Comparison of ENCODE assay signal across 8 cellular contexts in genomic region chr2:64766841-64767669, GRCh38.
A peak's percentile ranks its signal among the peaks of the same experiment; 100 is the strongest.
DNase-seq lines count a peak whose midpoint lies in the region; ATAC-seq, FAIRE-seq and TF ChIP-seq lines count a peak whose summit lies in the region.

No MANE protein-coding gene starts in this region.

- H2AFZ ChIP-seq in hepatocyte = peak overlapping the region; percentile 47

- peak overlapping the region; percentile 84; the same call in 1 of the 2 replicates for H3K9ac ChIP-seq in HUES64 (ENCODE audit: low read depth, low read length)

- peaks cover 47% of the 10 kb centered on the region for H3K4me1 Mint-ChIP-seq in activated CD4-positive, alpha-beta T cell treated with anti-CD3 and anti-CD28 coated beads, Interleukin-2, amount 10 ng/mL, durations not matched to agents 24 days and 14 days
- H3K4me1 Mint-ChIP-seq in activated naive CD8-positive, alpha-beta T cell (ENCODE audit: low read depth) = peaks cover 34% of the 10 kb centered on the region

- peak overlapping the region; percentile 77 for H3K4me3 ChIP-seq in HUES64 (ENCODE audit: low read length)
- H3K4me3 ChIP-seq in hepatocyte = peak overlapping the region; percentile 29

- H3K9me2 ChIP-seq in hepatocyte (replicated peaks; ENCODE audit: insufficient read depth) = no peaks in the 10 kb centered on the region

- H3K27me3 ChIP-seq in HUES64 (ENCODE audit: insufficient read depth, low read length) (peaks cover 66% of the 10 kb centered on the region), hepatocyte (no peaks in the 10 kb centered on the region)

- peak; percentile 70 for DNase-seq in activated CD4-positive, alpha-beta T cell treated with anti-CD3 and anti-CD28 coated beads, Interleukin-2, amount 10 ng/mL, durations not matched to agents 24 days and 14 days
- no peak for DNase-seq in activated CD4-positive, alpha-beta T cell treated with anti-CD3 and anti-CD28 coated beads, Interleukin-2, amount 50 U/mL, for 1 hour
- no peak for DNase-seq in hepatocyte (ENCODE audit: low spot score)
- no peak for DNase-seq in sciatic nerve (ENCODE audit: low spot score)
- no peak for DNase-seq in HTR-8/SVneo (ENCODE audit: insufficient read length, low spot score)

- TF ChIP-seq CTCF in hepatocyte (IDR thresholded peaks at IDR 0.05; ENCODE audit: poor library complexity) = no peak

- H3K27ac Mint-ChIP-seq in activated CD4-positive, alpha-beta T cell treated with anti-CD3 and anti-CD28 coated beads, Interleukin-2, amount 10 ng/mL, durations not matched to agents 24 days and 14 days = peak overlapping the region; percentile 97
- peak overlapping the region; percentile 98 for H3K27ac Mint-ChIP-seq in activated naive CD8-positive, alpha-beta T cell

- no peaks in the 10 kb centered on the region for H3K9me3 Mint-ChIP-seq in activated CD4-positive, alpha-beta T cell treated with anti-CD3 and anti-CD28 coated beads, Interleukin-2, amount 10 ng/mL, durations not matched to agents 24 days and 14 days
- H3K9me3 Mint-ChIP-seq in activated naive CD8-positive, alpha-beta T cell (ENCODE audit: low read depth) = no peaks in the 10 kb centered on the region

- H3K27me3 Mint-ChIP-seq in activated CD4-positive, alpha-beta T cell treated with anti-CD3 and anti-CD28 coated beads, Interleukin-2, amount 10 ng/mL, durations not matched to agents 24 days and 14 days = peaks cover 2% of the 10 kb centered on the region
- no peaks in the 10 kb centered on the region for H3K27me3 Mint-ChIP-seq in activated naive CD8-positive, alpha-beta T cell

- H3K79me2 ChIP-seq in hepatocyte = no peaks in the 10 kb centered on the region

- H3K36me3 ChIP-seq in HUES64 (ENCODE audit: insufficient read depth, low read length) = no peaks in the 10 kb centered on the region
- H3K36me3 ChIP-seq in hepatocyte (replicated peaks; ENCODE audit: insufficient read depth, low read depth) = no peaks in the 10 kb centered on the region

- H3K4me1 ChIP-seq in HUES64 (ENCODE audit: insufficient read depth, low read length) = peaks cover 18% of the 10 kb centered on the region
- peaks cover 30% of the 10 kb centered on the region for H3K4me1 ChIP-seq in hepatocyte (ENCODE audit: insufficient read depth)

- intact Hi-C loops in activated CD4-positive, alpha-beta T cell treated with anti-CD3 and anti-CD28 coated beads, Interleukin-2, amount 10 ng/mL, durations not matched to agents 24 days and 14 days (cut with micrococcal nuclease) = loop anchor here (1.0 to 5.0 kb wide), 10 partner anchors 16 to 245 kb away; partner anchors contain the start of gene AFTPH
- intact Hi-C loops in sciatic nerve (cut with DNase I) = loop anchor here (10.0 kb wide), 1 partner anchor 68 kb away; no protein-coding TSS in a partner anchor

- H4K20me1 ChIP-seq in hepatocyte (ENCODE audit: insufficient read depth, poor library complexity, severe bottlenecking) = no peaks in the 10 kb centered on the region

- H3K4me2 ChIP-seq in hepatocyte = peak overlapping the region; percentile 76

- no peaks in the 10 kb centered on the region for H3K36me3 Mint-ChIP-seq in activated CD4-positive, alpha-beta T cell treated with anti-CD3 and anti-CD28 coated beads, Interleukin-2, amount 10 ng/mL, durations not matched to agents 24 days and 14 days (ENCODE audit: low read depth)
- no peaks in the 10 kb centered on the region for H3K36me3 Mint-ChIP-seq in activated naive CD8-positive, alpha-beta T cell

- WGBS in HUES64 = 30% methylated on average over 12 of the region's 13 CpGs
- 22% methylated on average over 13 of the region's 13 CpGs for WGBS in hepatocyte (ENCODE audit: low lambda C conversion rate, missing lambda C conversion rate)

- H3K27ac ChIP-seq in HUES64 (ENCODE audit: low read depth, low read length) = no peak overlapping the region
- peak overlapping the region; percentile 98 for H3K27ac ChIP-seq in hepatocyte

- peak overlapping the region; percentile 92 for H3K4me3 Mint-ChIP-seq in activated CD4-positive, alpha-beta T cell treated with anti-CD3 and anti-CD28 coated beads, Interleukin-2, amount 10 ng/mL, durations not matched to agents 24 days and 14 days
- H3K4me3 Mint-ChIP-seq in activated naive CD8-positive, alpha-beta T cell = peak overlapping the region; percentile 95

- ATAC-seq in sciatic nerve (peak; percentile 51), GM18519 (IDR thresholded peaks at IDR 0.05; ENCODE audit: low FRiP score, unreplicated experiment) (no peak)

- FAIRE-seq in HTR-8/SVneo (lab: Jason Lieb, UNC) = no peak

- H3K9me3 ChIP-seq in HUES64 (ENCODE audit: insufficient read depth, low read depth, low read length) = no peaks in the 10 kb centered on the region
- no peaks in the 10 kb centered on the region for H3K9me3 ChIP-seq in hepatocyte (ENCODE audit: low read depth)
